In the genomic region with DNA sequence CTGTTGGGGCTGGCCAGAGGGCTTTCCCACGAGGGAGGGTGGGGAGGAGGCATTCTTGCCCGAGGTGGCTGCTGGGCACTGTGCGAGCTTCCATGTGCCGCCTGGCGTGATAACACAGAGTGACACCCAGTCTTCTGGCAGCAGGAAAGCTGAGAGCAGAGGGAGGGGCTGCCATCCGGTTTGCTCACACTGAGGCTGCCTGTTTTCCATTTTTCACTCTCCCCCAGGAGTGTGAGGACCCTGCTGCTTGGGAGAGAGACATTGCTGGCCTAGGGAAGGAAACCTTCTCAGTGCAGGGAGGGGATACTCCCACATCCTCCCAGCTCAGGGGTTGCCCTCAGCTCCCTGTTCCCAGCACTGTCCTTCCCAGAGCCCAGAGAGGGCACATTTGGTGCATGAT, we compare ENCODE assay signal across 21 cellular contexts.
DNase-seq lines count a peak whose midpoint lies in the region; ATAC-seq, FAIRE-seq and TF ChIP-seq lines count a peak whose summit lies in the region.
"Had no signal": no experiment of that assay in that cellular context is flagged by ENCODE, and none has a peak within 500 bp of the region (broad histone marks: within the 10 kb centered on the region; RNA-seq: fewer than 3 reads in every experiment).

No MANE protein-coding gene starts in this region.

- no peak for FAIRE-seq in bronchial epithelial cell (lab: Jason Lieb, UNC)
- FAIRE-seq in urothelium cell line (lab: Jason Lieb, UNC), result no peak
- FAIRE-seq: HTR-8/SVneo had no signal

- ATAC-seq in left lobe of liver (no peak), thoracic aorta (ENCODE audit: insufficient number of reproducible peaks, low FRiP score, low read depth) (peak; percentile 39), GM18907 (IDR thresholded peaks at IDR 0.05; ENCODE audit: unreplicated experiment) (no peak)
- ATAC-seq: activated CD4-positive, alpha-beta T cell treated with anti-CD3 and anti-CD28 coated beads for 36 hours; activated naive CD4-positive, alpha-beta T cell treated with anti-CD3 and anti-CD28 coated beads, Interleukin-2, amount 50 U/mL, for 72 hours had no signal

- TF ChIP-seq CTCF in bronchial epithelial cell (IDR thresholded peaks at IDR 0.05; ENCODE audit: insufficient read depth, low read length, severe bottlenecking) (peak; percentile 17), thoracic aorta (IDR thresholded peaks at IDR 0.05) (no peak)

- DNase-seq in activated CD8-positive, alpha-beta memory T cell treated with anti-CD3 and anti-CD28 coated beads for 24 hours, result peak; percentile 30
- DNase-seq in activated CD8-positive, alpha-beta memory T cell treated with anti-CD3 and anti-CD28 coated beads, Interleukin-2, amount 50 U/mL, for 4 hours, result no peak
- DNase-seq in bronchial epithelial cell (ENCODE audit: low read depth) (no peak), left lobe of liver (ENCODE audit: low spot score) (peak; percentile 26), thoracic aorta (ENCODE audit: low spot score) (no peak), urothelium cell line (ENCODE audit: low spot score) (no peak), SHP77 treated with DMSO at 0.1 percent for 48 hours (lab: John Stamatoyannopoulos, UW) (no peak)
- DNase-seq: 8988T; activated CD4-positive, alpha-beta T cell treated with anti-CD3 and anti-CD28 coated beads for 36 hours; dermis blood vessel endothelial cell; HFFc6; Kasumi-1; NCI-H1092 treated with DMSO at 0.1 percent for 48 hours; NCI-H2171; NCI-H748 treated with DMSO at 0.1 percent for 48 hours; OCI-M1; stimulated activated CD4-positive, alpha-beta T cell treated with anti-CD3 and anti-CD28 coated beads, Interleukin-4, amount 100 ng/mL, for 1 hour had no signal

- no peaks in the 10 kb centered on the region for H3K4me1 ChIP-seq in thoracic aorta (ENCODE audit: control insufficient read depth in 1 of 2, low read depth in 2 of 2)

- H3K36me3 ChIP-seq in bronchial epithelial cell (ENCODE audit: control insufficient read depth, insufficient read depth, low read length), result no peaks in the 10 kb centered on the region
- no peaks in the 10 kb centered on the region for H3K36me3 ChIP-seq in thoracic aorta

- H3K27me3 ChIP-seq in bronchial epithelial cell (ENCODE audit: control insufficient read depth, insufficient read depth, low read length) (peaks cover 4% of the 10 kb centered on the region), thoracic aorta (replicated peaks; ENCODE audit: insufficient read depth) (no peaks in the 10 kb centered on the region)

- H3K4me3 ChIP-seq in bronchial epithelial cell (ENCODE audit: low read depth, low read length), result no peak overlapping the region
- H3K4me3 ChIP-seq in thoracic aorta, result no peak overlapping the region
- H3K4me3 ChIP-seq: skin epidermis had no signal

- no peak overlapping the region for H3K27ac ChIP-seq in thoracic aorta
- H3K27ac ChIP-seq: skin epidermis had no signal

- no peaks in the 10 kb centered on the region for H3K9me3 ChIP-seq in thoracic aorta

Comparison
In these comparisons a context has a peak if more than half of its experiments do, and no peak if none do; other contexts are left out.
1. DNase-seq: peak in activated CD8-positive, alpha-beta memory T cell treated with anti-CD3 and anti-CD28 coated beads for 24 hours (single experiment) and left lobe of liver (single experiment); none in activated CD8-positive, alpha-beta memory T cell treated with anti-CD3 and anti-CD28 coated beads, Interleukin-2, amount 50 U/mL, for 4 hours (single experiment), bronchial epithelial cell (single experiment), thoracic aorta (single experiment), urothelium cell line (single experiment) and SHP77 treated with DMSO at 0.1 percent for 48 hours (single experiment).